ENCODE assay signal across 9 cellular contexts in the genomic region with DNA sequence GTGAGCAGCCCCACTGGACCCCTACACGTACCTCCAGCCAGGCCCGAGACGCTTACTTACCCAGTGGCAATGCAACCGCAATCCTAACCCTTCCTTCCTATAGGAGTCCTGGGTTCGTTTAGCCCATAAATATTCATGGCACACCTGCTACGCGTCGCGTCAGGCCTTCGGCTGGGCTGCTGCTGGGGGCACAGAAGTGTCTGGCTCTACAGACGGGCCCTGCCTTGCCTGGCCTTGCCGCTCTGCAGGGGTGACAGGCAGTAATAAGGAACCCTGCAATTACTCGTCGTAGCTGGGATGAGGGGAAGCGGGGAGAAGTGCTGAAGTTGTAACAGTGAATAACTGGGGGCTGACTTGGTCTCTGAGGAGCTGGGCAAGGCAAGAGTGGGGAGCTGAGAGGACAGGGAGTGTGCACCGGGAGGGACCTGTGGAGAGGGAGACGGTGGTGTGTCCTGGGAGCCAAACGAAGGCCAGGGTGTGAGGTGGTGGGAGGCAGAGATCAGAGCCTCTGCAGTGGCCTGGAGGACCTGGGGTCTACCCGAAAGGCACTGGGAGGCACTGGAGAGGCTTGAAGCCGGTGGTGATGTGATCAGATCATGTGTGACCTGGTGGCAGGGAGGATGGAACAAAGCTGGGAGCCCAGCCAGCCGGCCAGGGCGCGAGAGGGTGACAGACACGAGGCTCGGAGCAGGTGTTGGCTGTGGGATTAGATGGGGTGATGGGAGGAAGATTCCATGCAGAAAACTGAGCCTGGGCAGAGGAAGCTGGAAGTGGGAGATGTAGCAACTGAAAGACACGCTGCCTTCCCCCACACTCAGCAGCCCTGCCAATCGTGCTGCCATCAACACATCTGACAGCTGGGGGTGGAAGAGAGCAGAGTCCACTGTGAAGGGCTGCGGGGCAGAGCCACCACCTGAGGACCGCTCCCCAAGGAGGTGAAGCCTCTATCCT.
DNase-seq lines count a peak whose midpoint lies in the region; ATAC-seq and TF ChIP-seq lines count a peak whose summit lies in the region.
"Had no signal": no experiment of that assay in that cellular context is flagged by ENCODE, and none has a peak within 500 bp of the region (broad histone marks: within the 10 kb centered on the region; RNA-seq: fewer than 3 reads in every experiment).

No MANE protein-coding gene starts in this region.

- TF ChIP-seq CTCF in OCI-LY3 (IDR thresholded peaks at IDR 0.05; ENCODE audit: low read depth, low read length) = peak; percentile 33
- peak; percentile 44 for TF ChIP-seq CTCF in retinal pigment epithelial cell (conservative IDR thresholded peaks at IDR 0.05; ENCODE audit: low read depth, low read length)

- H4K20me1 ChIP-seq in OCI-LY3 (ENCODE audit: insufficient read depth, low read length) = no peaks in the 10 kb centered on the region

- H3K9me3 ChIP-seq in OCI-LY3 (ENCODE audit: insufficient read depth, low read length) = no peaks in the 10 kb centered on the region
- H3K9me3 ChIP-seq: neutrophil had no signal

- DNase-seq in DMS 273 (lab: John Stamatoyannopoulos, UW; ENCODE audit: unreplicated experiment) (peak; percentile 51), DMS 273 treated with DMSO at 0.1 percent for 48 hours (lab: John Stamatoyannopoulos, UW) (no peak), head of caudate nucleus (peak in 35 of 42 donors; percentile 33 to 81 (median 54)), retinal pigment epithelial cell (ENCODE audit: low read depth) (no peak), NCI-H748 (lab: John Stamatoyannopoulos, UW; ENCODE audit: unreplicated experiment) (no peak), DMS153 treated with DMSO at 0.1 percent for 48 hours (lab: John Stamatoyannopoulos, UW; ENCODE audit: unreplicated experiment) (no peak)

- no peaks in the 10 kb centered on the region for H3K36me3 ChIP-seq in OCI-LY3 (replicated peaks; ENCODE audit: low read depth, low read length)
- H3K36me3 ChIP-seq: neutrophil had no signal

- no peak overlapping the region for H3K9ac ChIP-seq in OCI-LY3 (ENCODE audit: low read length)

- intact Hi-C loops in head of caudate nucleus (cut with DNase I) = no loop called here

- no peaks in the 10 kb centered on the region for H3K27me3 ChIP-seq in OCI-LY3 (ENCODE audit: low read depth, low read length)
- H3K27me3 ChIP-seq: neutrophil had no signal

- H3K4me3 ChIP-seq in OCI-LY3 (ENCODE audit: low read length) = no peak overlapping the region
- no peak overlapping the region for H3K4me3 ChIP-seq in retinal pigment epithelial cell (ENCODE audit: low read length)

- no peaks in the 10 kb centered on the region for H3K4me1 ChIP-seq in OCI-LY3 (ENCODE audit: low read length)

- no peak overlapping the region for H2AFZ ChIP-seq in OCI-LY3 (ENCODE audit: low read depth, low read length)

- ATAC-seq in HG03135 (IDR thresholded peaks at IDR 0.05; ENCODE audit: unreplicated experiment) = no peak

- no peak overlapping the region for H3K4me2 ChIP-seq in OCI-LY3 (ENCODE audit: low read length)

- no peak overlapping the region for H3K27ac ChIP-seq in OCI-LY3 (ENCODE audit: low read length)
- H3K27ac ChIP-seq: neutrophil had no signal

- H3K79me2 ChIP-seq in OCI-LY3 (ENCODE audit: low read length) = no peaks in the 10 kb centered on the region

Comparison
In these comparisons a context has a peak if more than half of its experiments do, and no peak if none do; other contexts are left out.
1. DNase-seq: peak in DMS 273 (single experiment) and head of caudate nucleus (35 of 42); none in DMS 273 treated with DMSO at 0.1 percent for 48 hours (single experiment), retinal pigment epithelial cell (single experiment), NCI-H748 (single experiment) and DMS153 treated with DMSO at 0.1 percent for 48 hours (single experiment).